ENCODE assay signal across 8 cellular contexts in genomic region chr21:36297938-36298572, GRCh38. TPM values are rescaled to one million over a fixed set of nuclear protein-coding genes. Genes with fewer than 3 reads are reported as not detected.
DNase-seq lines count a peak whose midpoint lies in the region; ATAC-seq and TF ChIP-seq lines count a peak whose summit lies in the region.

No MANE protein-coding gene starts in this region.

- H4K91ac ChIP-seq in neuronal stem cell (ENCODE audit: low read depth, low read length, poor library complexity) = no peak overlapping the region

- ATAC-seq in upper lobe of left lung (ENCODE audit: low FRiP score in 2 of 2) = peak; percentile 92 to 95

- DNase-seq in CD4-positive, alpha-beta memory T cell = peak; percentile 81 to 91 (median 84)
- DNase-seq in GM20000 (ENCODE audit: low spot score) (peak; percentile 92), HPDE6-E6E7 (ENCODE audit: extremely low spot score) (peak; percentile 94), dermis blood vessel endothelial cell (peak; percentile 17), neuronal stem cell (ENCODE audit: low spot score) (no peak), upper lobe of left lung (peak in 1 of 2 donors; percentile 83), DMS79 treated with DMSO at 0.1 percent for 48 hours (lab: John Stamatoyannopoulos, UW) (no peak)
- DNase-seq in activated CD4-positive, CD25-positive, alpha-beta regulatory T cell (lab: John Stamatoyannopoulos, UW) = peak; percentile 31 to 72 (median 60)

- peak overlapping the region; percentile 89 to 99 (median 96) for H3K27ac Mint-ChIP-seq in CD4-positive, alpha-beta memory T cell

- H3K27me3 ChIP-seq in CD4-positive, alpha-beta memory T cell (ENCODE audit: insufficient read depth, low read length) = no peaks in the 10 kb centered on the region
- H3K27me3 ChIP-seq in neuronal stem cell (ENCODE audit: control insufficient read depth in 3 of 3, insufficient read depth in 3 of 3, low read depth in 1 of 3, low read length in 3 of 3) (no peaks in the 10 kb centered on the region), upper lobe of left lung (no peaks in the 10 kb centered on the region)

- H4K8ac ChIP-seq in neuronal stem cell (ENCODE audit: low read depth, low read length) = no peak overlapping the region

- H3K4me1 Mint-ChIP-seq in CD4-positive, alpha-beta memory T cell = peaks cover 26 to 40% (median 34%) of the 10 kb centered on the region in 4 donors

- peak overlapping the region; percentile 79 for H3K27ac ChIP-seq in CD4-positive, alpha-beta memory T cell (ENCODE audit: low read depth, low read length)
- H3K27ac ChIP-seq in neuronal stem cell (replicated peaks; ENCODE audit: low read length) = no peak overlapping the region
- peak overlapping the region; percentile 78 to 86 (median 82) for H3K27ac ChIP-seq in upper lobe of left lung

- H3K9ac ChIP-seq in neuronal stem cell (ENCODE audit: low read depth, low read length, poor library complexity) = no peak overlapping the region

- no peaks in the 10 kb centered on the region for H3K27me3 Mint-ChIP-seq in CD4-positive, alpha-beta memory T cell

- peaks cover 4% of the 10 kb centered on the region for H3K36me3 ChIP-seq in CD4-positive, alpha-beta memory T cell (ENCODE audit: insufficient read depth, low read length)
- peaks cover 0 to 11% of the 10 kb centered on the region in 2 donors for H3K36me3 ChIP-seq in neuronal stem cell (replicated peaks in 1 of 2; ENCODE audit: control insufficient read depth in 2 of 2, insufficient read depth in 2 of 2, low read length in 2 of 2)
- peaks cover 0 to 8% (median 3%) of the 10 kb centered on the region in 4 donors for H3K36me3 ChIP-seq in upper lobe of left lung

- H2AFZ ChIP-seq in neuronal stem cell (ENCODE audit: low read length) = no peak overlapping the region

- no peak for TF ChIP-seq EP300 in upper lobe of left lung (IDR thresholded peaks at IDR 0.05)

- peak overlapping the region; percentile 8 for H3K23ac ChIP-seq in neuronal stem cell (ENCODE audit: low read depth, low read length, poor library complexity)

- peaks cover 37% of the 10 kb centered on the region for H3K4me1 ChIP-seq in CD4-positive, alpha-beta memory T cell (ENCODE audit: insufficient read depth, low read length)
- no peaks in the 10 kb centered on the region for H3K4me1 ChIP-seq in neuronal stem cell (ENCODE audit: control insufficient read depth in 2 of 2, insufficient read depth in 1 of 2, low read depth in 1 of 2, low read length in 2 of 2)
- H3K4me1 ChIP-seq in upper lobe of left lung = peaks cover 7 to 14% (median 9%) of the 10 kb centered on the region in 4 donors

- no peak overlapping the region for H2BK12ac ChIP-seq in neuronal stem cell (ENCODE audit: low read length)

- CTCF ChIA-PET in CD4-positive, alpha-beta memory T cell (lab: Charles Lee; ENCODE audit: partially characterized antibody) = interaction anchor here (1.2 to 2.7 kb wide), 6 partner anchors 10 to 38 kb away, joined by 3 to 20 read pairs (median 5); partner anchors contain the start of gene MORC3

- no peak overlapping the region for H3K4ac ChIP-seq in neuronal stem cell (ENCODE audit: low read length)

- no peak overlapping the region for H2AK5ac ChIP-seq in neuronal stem cell (ENCODE audit: low read depth, low read length)

- H3K9me3 Mint-ChIP-seq in CD4-positive, alpha-beta memory T cell = peaks cover 0 to 2% (median 0%) of the 10 kb centered on the region in 8 donors

- H3K36me3 Mint-ChIP-seq in CD4-positive, alpha-beta memory T cell = peaks cover 4 to 5% of the 10 kb centered on the region in 2 donors

- TF ChIP-seq CTCF in GM20000 (IDR thresholded peaks at IDR 0.05; ENCODE audit: extremely low read depth, missing control alignments) = no peak
- no peak for TF ChIP-seq CTCF in upper lobe of left lung (IDR thresholded peaks at IDR 0.05)

- TF ChIP-seq POLR2A in upper lobe of left lung (IDR thresholded peaks at IDR 0.05) = peak in 3 of 4 donors; percentile 15 to 63 (median 16)

- no CpG with 5 or more reads among the region's 10 CpGs for WGBS in neuronal stem cell (ENCODE audit: extremely low coverage in 2 of 2, insufficient read length in 2 of 2, insufficient replicate concordance in 1 of 2), 2 donors
- 35 to 44% methylated on average over 8 to 10 of the region's 10 CpGs for WGBS in upper lobe of left lung, 2 donors

- H3K9me3 ChIP-seq in CD4-positive, alpha-beta memory T cell (ENCODE audit: control insufficient read depth in 1 of 2, low read length in 2 of 2) = no peaks in the 10 kb centered on the region
- no peaks in the 10 kb centered on the region for H3K9me3 ChIP-seq in neuronal stem cell (replicated peaks in 1 of 2; ENCODE audit: control insufficient read depth in 2 of 2, insufficient read depth in 1 of 2, low read depth in 1 of 2, low read length in 2 of 2)
- H3K9me3 ChIP-seq in upper lobe of left lung = no peaks in the 10 kb centered on the region

- no peaks in the 10 kb centered on the region for H3K79me1 ChIP-seq in neuronal stem cell (ENCODE audit: low read depth, low read length)

- H3K4me3 Mint-ChIP-seq in CD4-positive, alpha-beta memory T cell = peak overlapping the region; percentile 77 to 89 (median 84)

- POLR2A ChIA-PET in CD4-positive, alpha-beta memory T cell (lab: Charles Lee; ENCODE audit: partially characterized antibody) = interaction anchor here (0.5 to 9.7 kb wide), 25 partner anchors 9 to 1388 kb away, joined by 3 to 279 read pairs (median 3); partner anchors contain the start of genes DOP1B and MORC3

- peak overlapping the region; percentile 17 to 52 for H3K4me3 ChIP-seq in CD4-positive, alpha-beta memory T cell (ENCODE audit: low read length in 2 of 2)
- H3K4me3 ChIP-seq in neuronal stem cell (ENCODE audit: low read length in 2 of 2) (no peak overlapping the region), upper lobe of left lung (peak overlapping the region in 3 of 4 donors; percentile 7 to 34 (median 20))

- no peak overlapping the region for H2BK5ac ChIP-seq in neuronal stem cell (ENCODE audit: low read length)

- no peak overlapping the region for H3K18ac ChIP-seq in neuronal stem cell (ENCODE audit: low read length)

- intact Hi-C loops in CD4-positive, alpha-beta memory T cell (cut with micrococcal nuclease) = loop anchor here (1.0 kb wide), 2 partner anchors 9 to 22 kb away; partner anchors contain the start of gene MORC3

- H3K4me2 ChIP-seq in neuronal stem cell (ENCODE audit: insufficient read depth, low read length, poor library complexity, severe bottlenecking) = no peak overlapping the region

- no peak overlapping the region for H3K14ac ChIP-seq in neuronal stem cell (ENCODE audit: low read length)

- no peak overlapping the region for H2BK120ac ChIP-seq in neuronal stem cell (ENCODE audit: low read depth, low read length)

- no peak overlapping the region for H2BK15ac ChIP-seq in neuronal stem cell (ENCODE audit: low read length)

RNA-seq across cellular contexts. Expression of gene MORC3, which starts 21.9 kb away (rescaled TPM):
- 100 to 1,000 TPM; 105 to 108 TPM for total RNA-seq in CD4-positive, alpha-beta memory T cell
- polyA plus RNA-seq in CD4-positive, alpha-beta memory T cell = 10 to 100 TPM; 31.8 to 45.0 TPM
- 46.6 and 49.4 TPM in 2 replicates for total RNA-seq in dermis blood vessel endothelial cell
- 17.6 TPM for polyA plus RNA-seq in neuronal stem cell (2013, experiment 1 of 2)
- 17.7 TPM for polyA plus RNA-seq in neuronal stem cell (2013, experiment 2 of 2)
- 10 to 100 TPM; 26.0 to 62.7 (median 31.5) TPM for total RNA-seq in upper lobe of left lung

Comparison
In these comparisons a context has a peak if more than half of its experiments do, and no peak if none do; other contexts are left out.
1. DNase-seq: peak in CD4-positive, alpha-beta memory T cell (5 of 5), GM20000 (single experiment), HPDE6-E6E7 (single experiment), activated CD4-positive, CD25-positive, alpha-beta regulatory T cell (4 of 4) and dermis blood vessel endothelial cell (single experiment); none in neuronal stem cell (single experiment) and DMS79 treated with DMSO at 0.1 percent for 48 hours (single experiment).
2. H3K4me3 ChIP-seq: peak in CD4-positive, alpha-beta memory T cell (2 of 2) and upper lobe of left lung (3 of 4); none in neuronal stem cell (0 of 2).